17 cellular contexts compared by ENCODE assay signal in genomic region chr1:17582124-17582768, GRCh38. TPM values are rescaled to one million over a fixed set of nuclear protein-coding genes. Genes with fewer than 3 reads are reported as not detected.
DNase-seq lines count a peak whose midpoint lies in the region; ATAC-seq and TF ChIP-seq lines count a peak whose summit lies in the region.
"Had no signal": no experiment of that assay in that cellular context is flagged by ENCODE, and none has a peak within 500 bp of the region (broad histone marks: within the 10 kb centered on the region; RNA-seq: fewer than 3 reads in every experiment).

No MANE protein-coding gene starts in this region.

- TF ChIP-seq CTCF in coronary artery (IDR thresholded peaks at IDR 0.05) (no peak), liver (IDR thresholded peaks at IDR 0.05; ENCODE audit: low read depth, low read length, missing input control) (no peak), type B pancreatic cell (conservative IDR thresholded peaks at IDR 0.05) (no peak)
- TF ChIP-seq CTCF in CD4-positive, alpha-beta T cell (IDR thresholded peaks at IDR 0.05), result no peak

- H3K27ac ChIP-seq in coronary artery, result peak overlapping the region; percentile 46 to 70
- peak overlapping the region; percentile 86 to 92 for H3K27ac ChIP-seq in liver (ENCODE audit: low read depth in 1 of 2, low read length in 2 of 2)
- no peak overlapping the region for H3K27ac ChIP-seq in CD4-positive, alpha-beta T cell (ENCODE audit: low read depth, low read length)
- H3K27ac ChIP-seq: heart left ventricle had no signal

- peak overlapping the region; percentile 82 for H3K27ac Mint-ChIP-seq in type B pancreatic cell
- H3K27ac Mint-ChIP-seq in CD4-positive, alpha-beta T cell, result no peak overlapping the region
- H3K27ac Mint-ChIP-seq in activated naive CD4-positive, alpha-beta T cell treated with anti-CD3 and anti-CD28 coated beads, Interleukin-2, amount 10 ng/mL, durations not matched to agents 7 days and 5 days, result no peak overlapping the region

- DNase-seq in SIG-M5 treated with dmso at 0.1 percent for 504 hours (lab: John Stamatoyannopoulos, UW; ENCODE audit: unreplicated experiment) (peak; percentile 6), SIG-M5 (lab: John Stamatoyannopoulos, UW) (no peak), coronary artery (ENCODE audit: low spot score) (no peak), type B pancreatic cell (ENCODE audit: extremely low spot score, unreplicated experiment) (no peak), NCI-H82 treated with DMSO at 0.1 percent for 48 hours (lab: John Stamatoyannopoulos, UW; ENCODE audit: unreplicated experiment) (no peak)
- DNase-seq in CD4-positive, alpha-beta T cell, result no peak
- no peak for DNase-seq in activated naive CD4-positive, alpha-beta T cell treated with anti-CD3 and anti-CD28 coated beads, Interleukin-2, amount 10 ng/mL, durations not matched to agents 7 days and 5 days
- DNase-seq: activated CD4-positive, alpha-beta T cell treated with anti-CD3 and anti-CD28 coated beads, Interleukin-2, amount 50 U/mL, for 4 hours; heart left ventricle; left ventricle myocardium superior; NCI-H446 treated with DMSO at 0.1 percent for 48 hours; occipital lobe; spleen; substantia nigra had no signal

- 22% methylated on average over 11 of the region's 11 CpGs for WGBS in liver

- H3K9ac ChIP-seq in liver (ENCODE audit: low read depth in 1 of 2, low read length in 2 of 2), result peak overlapping the region; percentile 4 to 42

- H3K4me1 ChIP-seq in liver (ENCODE audit: control insufficient read depth in 4 of 4, insufficient read depth in 4 of 4, low read length in 3 of 4), result peaks cover 28 to 77% (median 67%) of the 10 kb centered on the region in 4 donors

- no peak for TF ChIP-seq RAD21 in liver (IDR thresholded peaks at IDR 0.05)

- intact Hi-C loops in CD4-positive, alpha-beta T cell (cut with DNase I, micrococcal nuclease), result no loop called here

- H3K4me1 Mint-ChIP-seq in type B pancreatic cell (ENCODE audit: unreplicated experiment), result peaks cover 51% of the 10 kb centered on the region
- no peaks in the 10 kb centered on the region for H3K4me1 Mint-ChIP-seq in CD4-positive, alpha-beta T cell (ENCODE audit: low read depth)
- H3K4me1 Mint-ChIP-seq in activated naive CD4-positive, alpha-beta T cell treated with anti-CD3 and anti-CD28 coated beads, Interleukin-2, amount 10 ng/mL, durations not matched to agents 7 days and 5 days, result peaks cover 7% of the 10 kb centered on the region

- ATAC-seq in CD4-positive, alpha-beta T cell (ENCODE audit: poor library complexity), result no peak
- ATAC-seq: heart left ventricle, left ventricle myocardium superior, Panc1 had no signal

- H3K4me3 Mint-ChIP-seq in type B pancreatic cell, result peak overlapping the region; percentile 64
- H3K4me3 Mint-ChIP-seq in CD4-positive, alpha-beta T cell, result no peak overlapping the region
- no peak overlapping the region for H3K4me3 Mint-ChIP-seq in activated naive CD4-positive, alpha-beta T cell treated with anti-CD3 and anti-CD28 coated beads, Interleukin-2, amount 10 ng/mL, durations not matched to agents 7 days and 5 days

- CTCF ChIA-PET in CD4-positive, alpha-beta T cell (lab: Charles Lee), result no interaction called here
- CTCF ChIA-PET in activated naive CD4-positive, alpha-beta T cell treated with anti-CD3 and anti-CD28 coated beads, Interleukin-2, amount 10 ng/mL, durations not matched to agents 7 days and 5 days (lab: Charles Lee), result interaction anchor here (1.8 kb wide), 1 partner anchor 10 kb away, joined by 7 read pairs; no protein-coding TSS in a partner anchor

- H3K9me3 Mint-ChIP-seq in type B pancreatic cell, result no peaks in the 10 kb centered on the region
- no peaks in the 10 kb centered on the region for H3K9me3 Mint-ChIP-seq in CD4-positive, alpha-beta T cell
- no peaks in the 10 kb centered on the region for H3K9me3 Mint-ChIP-seq in activated naive CD4-positive, alpha-beta T cell treated with anti-CD3 and anti-CD28 coated beads, Interleukin-2, amount 10 ng/mL, durations not matched to agents 7 days and 5 days

- H3K4me3 ChIP-seq in coronary artery (no peak overlapping the region), liver (ENCODE audit: low read depth in 1 of 3, low read length in 3 of 3) (peak overlapping the region; percentile 47 to 86 (median 80))
- H3K4me3 ChIP-seq: heart left ventricle had no signal

- POLR2A ChIA-PET in CD4-positive, alpha-beta T cell (lab: Charles Lee), result no interaction called here

- no peaks in the 10 kb centered on the region for H3K36me3 Mint-ChIP-seq in type B pancreatic cell
- no peaks in the 10 kb centered on the region for H3K36me3 Mint-ChIP-seq in CD4-positive, alpha-beta T cell (ENCODE audit: low read depth)
- no peaks in the 10 kb centered on the region for H3K36me3 Mint-ChIP-seq in activated naive CD4-positive, alpha-beta T cell treated with anti-CD3 and anti-CD28 coated beads, Interleukin-2, amount 10 ng/mL, durations not matched to agents 7 days and 5 days

- H3K36me3 ChIP-seq in liver (ENCODE audit: control insufficient read depth in 4 of 4, insufficient read depth in 3 of 4, low read depth in 1 of 4, low read length in 3 of 4), result peaks cover 0 to 12% (median 5%) of the 10 kb centered on the region in 4 donors
- H3K36me3 ChIP-seq: spleen had no signal

- H3K27me3 ChIP-seq in liver (ENCODE audit: control insufficient read depth in 4 of 4, insufficient read depth in 4 of 4, low read length in 3 of 4), result no peaks in the 10 kb centered on the region
- H3K27me3 ChIP-seq in CD4-positive, alpha-beta T cell (ENCODE audit: control insufficient read depth, insufficient read depth, low read length), result no peaks in the 10 kb centered on the region
- H3K27me3 ChIP-seq: heart left ventricle, spleen had no signal

- H3K9me3 ChIP-seq in liver (ENCODE audit: control insufficient read depth in 4 of 4, low read length in 3 of 4), result no peaks in the 10 kb centered on the region
- no peaks in the 10 kb centered on the region for H3K9me3 ChIP-seq in CD4-positive, alpha-beta T cell (ENCODE audit: control insufficient read depth, low read length)
- H3K9me3 ChIP-seq: heart left ventricle, spleen had no signal

- H3K27me3 Mint-ChIP-seq in type B pancreatic cell, result no peaks in the 10 kb centered on the region
- H3K27me3 Mint-ChIP-seq in CD4-positive, alpha-beta T cell, result no peaks in the 10 kb centered on the region
- H3K27me3 Mint-ChIP-seq in activated naive CD4-positive, alpha-beta T cell treated with anti-CD3 and anti-CD28 coated beads, Interleukin-2, amount 10 ng/mL, durations not matched to agents 7 days and 5 days, result peaks cover 11% of the 10 kb centered on the region

TF ChIP-seq in liver, 16 proteins besides CTCF, POLR2A, EP300 and RAD21:
- peak; percentile 22 to 27 for TF ChIP-seq HNF4A (conservative IDR thresholded peaks at IDR 0.05)
- TF ChIP-seq RXRA (IDR thresholded peaks at IDR 0.05), result peak in 1 of 2 donors; percentile 50
- no peak for TF ChIP-seq MAX (IDR thresholded peaks at IDR 0.05)
TF ChIP-seq in liver: peak in this region for 2.

RNA-seq across cellular contexts. Expression of gene ARHGEF10L, which starts 42.7 kb away (rescaled TPM):
- 100 to 1,000 TPM in 1 of 2 donors, 10 to 100 TPM in 1; 26.3 to 169 TPM for total RNA-seq in liver
- polyA plus RNA-seq in liver, result 10 to 100 TPM; 54.0 to 60.9 TPM
- total RNA-seq in type B pancreatic cell (ENCODE audit: low replicate concordance), result 36.0 and 48.0 TPM in 2 replicates
- total RNA-seq in CD4-positive, alpha-beta T cell, result under 1 TPM; 0.11 to 0.22 TPM
- total RNA-seq: T-helper 2 cell treated with Interferon-gamma antibody and Interleukin-4, amounts not matched to agents 100 ng/mL and 5 ng/mL, for 36 hours had no signal

Comparison
In these comparisons a context has a peak if more than half of its experiments do, and no peak if none do; other contexts are left out.
1. RNA of gene ARHGEF10L, which starts 42.7 kb away (total RNA-seq): 26.3 to 169 TPM in liver and 36.0 to 48.0 TPM in type B pancreatic cell; 0.11 to 0.22 TPM in CD4-positive, alpha-beta T cell; every median in the first group is over 10 times any median in the second.